Comparison of ENCODE assay signal across 8 cellular contexts in the genomic region with DNA sequence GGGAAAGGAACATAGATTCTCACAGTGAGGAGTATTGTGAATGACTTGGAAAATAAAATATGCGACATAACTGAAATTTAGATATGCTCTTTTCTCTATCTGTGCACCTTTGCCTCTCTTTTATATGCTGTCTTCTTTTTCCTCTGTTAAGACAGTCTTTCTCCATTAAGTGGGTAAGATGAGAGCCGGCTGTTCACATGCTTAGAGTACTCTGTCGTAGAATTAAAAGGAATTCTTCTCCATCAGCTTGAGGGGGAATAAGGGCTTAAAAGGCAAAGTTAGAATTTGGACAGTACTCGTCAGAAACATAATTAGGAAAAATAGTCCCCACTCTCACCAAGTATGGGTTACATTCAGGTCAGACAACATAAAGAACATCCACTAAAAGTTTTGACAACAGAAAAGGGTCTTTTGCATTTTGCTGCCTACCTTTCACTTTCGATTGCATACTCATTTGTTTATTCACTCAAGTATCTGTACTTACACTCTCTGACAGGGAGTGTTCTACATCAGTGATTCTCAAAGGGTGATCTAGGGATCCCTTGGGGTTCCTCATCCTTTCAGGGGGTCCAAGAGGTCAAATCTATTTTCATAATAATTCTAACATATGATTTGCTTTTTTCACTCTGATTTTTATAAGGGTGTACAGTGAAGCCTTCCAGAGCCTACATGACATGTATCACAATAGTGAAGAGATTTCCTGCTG. TPM values are rescaled to one million over a fixed set of nuclear protein-coding genes. Genes with fewer than 3 reads are reported as not detected.
DNase-seq lines count a peak whose midpoint lies in the region; ATAC-seq and TF ChIP-seq lines count a peak whose summit lies in the region.

No MANE protein-coding gene starts in this region.

- H3K4me3 ChIP-seq in IMR-90 (ENCODE audit: insufficient read depth, low read depth, low read length) (peak overlapping the region; percentile 41; the same call in 1 of the 2 replicates), adrenal gland (peak overlapping the region in 1 of 4 donors; percentile 35)

- no peak for DNase-seq in IMR-90
- DNase-seq in kidney tubule cell (ENCODE audit: low spot score), result peak; percentile 1
- DNase-seq in GF-D8 (lab: John Stamatoyannopoulos, UW), result no peak
- no peak for DNase-seq in GOT3 (lab: John Stamatoyannopoulos, UW)
- DNase-seq in adrenal gland, result no peak
- no peak for DNase-seq in endothelial cell (ENCODE audit: low spot score)

- in situ Hi-C loops in IMR-90 (cut with MboI; ENCODE audit: low sequenced_read_pairs), result no loop called here

- no peak overlapping the region for H2BK120ac ChIP-seq in IMR-90 (ENCODE audit: low read depth, low read length)

- no CpG with 5 or more reads among the region's 5 CpGs for WGBS in IMR-90 (ENCODE audit: extremely low coverage in 2 of 2, insufficient read length in 1 of 2), 2 experiments
- 51 to 61% (median 56%) methylated on average over 5 of the region's 5 CpGs for whole genome bisulfite sequencing in adrenal gland, 4 donors

- H3K36me3 ChIP-seq in IMR-90 (ENCODE audit: control insufficient read depth, insufficient read depth, low read length) (no peaks in the 10 kb centered on the region), adrenal gland (replicated peaks in 1 of 2) (no peaks in the 10 kb centered on the region)

- H3K27me3 ChIP-seq in IMR-90 (ENCODE audit: control insufficient read depth, insufficient read depth, low read length), result no peaks in the 10 kb centered on the region
- H3K27me3 ChIP-seq in adrenal gland, result no peaks in the 10 kb centered on the region

- ATAC-seq in GM18505 (IDR thresholded peaks at IDR 0.05; ENCODE audit: unreplicated experiment), result peak; percentile 94
- peak; percentile 96 for ATAC-seq in GM21528 (IDR thresholded peaks at IDR 0.05; ENCODE audit: low FRiP score, unreplicated experiment)
- peak; percentile 75 for ATAC-seq in IMR-90 (ENCODE audit: low read depth)

- no peak overlapping the region for H3K23ac ChIP-seq in IMR-90 (ENCODE audit: low read depth, low read length)

- TF ChIP-seq RAD21 in IMR-90 (IDR thresholded peaks at IDR 0.05; ENCODE audit: low read length), result no peak

- H3K79me1 ChIP-seq in IMR-90 (ENCODE audit: low read depth in 1 of 2, low read length in 2 of 2), result no peaks in the 10 kb centered on the region

- dilution Hi-C loops in IMR-90 (cut with HindIII; ENCODE audit: low sequenced_read_pairs, unreplicated experiment), result no loop called here

- H3K27ac ChIP-seq in IMR-90 (ENCODE audit: insufficient read depth, low read length), result no peak overlapping the region
- H3K27ac ChIP-seq in adrenal gland, result peak overlapping the region in 1 of 5 donors; percentile 10

- no peak overlapping the region for H3K4ac ChIP-seq in IMR-90 (ENCODE audit: low read depth, low read length)

- POLR2A ChIA-PET in IMR-90 (lab: Charles Lee; ENCODE audit: unreplicated experiment), result no interaction called here

- H3K4me3 Mint-ChIP-seq in endothelial cell (ENCODE audit: unreplicated experiment), result no peak overlapping the region

- H3K9me3 Mint-ChIP-seq in endothelial cell (ENCODE audit: unreplicated experiment), result no peaks in the 10 kb centered on the region

- H3K27me3 Mint-ChIP-seq in endothelial cell (ENCODE audit: unreplicated experiment), result peaks cover 1% of the 10 kb centered on the region

- no peaks in the 10 kb centered on the region for H3K9me1 ChIP-seq in IMR-90 (ENCODE audit: insufficient read depth, low read length)

- H3K27ac Mint-ChIP-seq in endothelial cell (ENCODE audit: unreplicated experiment), result no peak overlapping the region

- no peak overlapping the region for H2BK5ac ChIP-seq in IMR-90 (ENCODE audit: low read depth, low read length, poor library complexity, severe bottlenecking)

- no peak overlapping the region for H4K8ac ChIP-seq in IMR-90 (ENCODE audit: low read depth in 2 of 2, low read length in 2 of 2)

- no peak overlapping the region for H4K5ac ChIP-seq in IMR-90 (ENCODE audit: low read depth, low read length)

- CTCF ChIA-PET in IMR-90 (lab: Yijun Ruan, JAX), result interaction anchor here (1.2 kb wide), 1 partner anchor 64 kb away, joined by 3 read pairs; no protein-coding TSS in a partner anchor

- H4K20me1 ChIP-seq in IMR-90 (ENCODE audit: insufficient read depth, low read length), result no peaks in the 10 kb centered on the region

- peak overlapping the region; percentile 83 for H3K4me2 ChIP-seq in IMR-90 (ENCODE audit: low read depth, low read length)

- no peaks in the 10 kb centered on the region for H3K4me1 Mint-ChIP-seq in endothelial cell (ENCODE audit: unreplicated experiment)

- no peak overlapping the region for H2AK5ac ChIP-seq in IMR-90 (ENCODE audit: low read depth, low read length)

- no TSS peak for BruUV-seq in IMR-90 (replicated peaks; lab: Mats Ljungman, UMichigan)

- TF ChIP-seq CTCF in IMR-90 (conservative IDR thresholded peaks at IDR 0.05; ENCODE audit: low read depth, low read length) (no peak), adrenal gland (IDR thresholded peaks at IDR 0.05) (no peak), endothelial cell (IDR thresholded peaks at IDR 0.05; ENCODE audit: unreplicated experiment) (no peak)

- no peak for TF ChIP-seq POLR2A in GM18505 (IDR thresholded peaks at IDR 0.05; ENCODE audit: borderline replicate concordance, extremely low read depth, insufficient read depth, insufficient read length)
- TF ChIP-seq POLR2A in IMR-90 (IDR thresholded peaks at IDR 0.05; ENCODE audit: low read depth, low read length), result no peak
- no peak for TF ChIP-seq POLR2A in adrenal gland (IDR thresholded peaks at IDR 0.05)

- no peak overlapping the region for H3K18ac ChIP-seq in IMR-90 (ENCODE audit: low read depth, low read length)

- H3K9ac ChIP-seq in IMR-90 (ENCODE audit: low read depth, low read length), result no peak overlapping the region

- no peak overlapping the region for H3K14ac ChIP-seq in IMR-90 (replicated peaks; ENCODE audit: low read depth, low read length)

- H3K9me3 ChIP-seq in IMR-90 (ENCODE audit: control insufficient read depth, insufficient read depth, low read length), result no peaks in the 10 kb centered on the region
- H3K9me3 ChIP-seq in adrenal gland (replicated peaks in 1 of 3), result no peaks in the 10 kb centered on the region

- H4K91ac ChIP-seq in IMR-90 (ENCODE audit: insufficient read depth, low read depth, low read length), result no peak overlapping the region

- intact Hi-C loops in IMR-90 (cut with micrococcal nuclease) (no loop called here), adrenal gland (cut with DNase I) (no loop called here)

- no peak overlapping the region for H2AFZ ChIP-seq in IMR-90 (replicated peaks; ENCODE audit: low read length, poor library complexity)

- H2BK20ac ChIP-seq in IMR-90 (ENCODE audit: low read depth, low read length), result no peak overlapping the region

- H2BK15ac ChIP-seq in IMR-90 (ENCODE audit: low read depth, low read length), result no peak overlapping the region

- H3K36me3 Mint-ChIP-seq in endothelial cell (ENCODE audit: low read depth, unreplicated experiment), result no peaks in the 10 kb centered on the region

- H3K56ac ChIP-seq in IMR-90 (ENCODE audit: extremely low read depth, insufficient read depth, low read length), result no peak overlapping the region

- H2AK9ac ChIP-seq in IMR-90 (replicated peaks; ENCODE audit: low read depth, low read length, poor library complexity), result no peak overlapping the region

- H3K4me1 ChIP-seq in IMR-90 (ENCODE audit: control insufficient read depth, insufficient read depth, low read length), result no peaks in the 10 kb centered on the region
- no peaks in the 10 kb centered on the region for H3K4me1 ChIP-seq in adrenal gland (replicated peaks in 1 of 2)

TF ChIP-seq in IMR-90, 13 proteins besides CTCF, POLR2A, EP300 and RAD21:
- TF ChIP-seq CHD1 (IDR thresholded peaks at IDR 0.05; ENCODE audit: low read depth, low read length) (no peak), FOS (IDR thresholded peaks at IDR 0.05; ENCODE audit: low read depth, low read length) (no peak), NFE2L2 (IDR thresholded peaks at IDR 0.05; ENCODE audit: low read depth, low read length) (no peak), SMC3 (IDR thresholded peaks at IDR 0.05; ENCODE audit: low read depth, low read length) (no peak), BHLHE40 (IDR thresholded peaks at IDR 0.05; ENCODE audit: low read depth, low read length) (no peak), RFX5 (IDR thresholded peaks at IDR 0.05; ENCODE audit: low read depth, low read length) (no peak), CEBPB (IDR thresholded peaks at IDR 0.05; ENCODE audit: low read depth, low read length) (no peak), MAZ (IDR thresholded peaks at IDR 0.05; ENCODE audit: borderline replicate concordance, low read depth, low read length) (no peak), MAFK (IDR thresholded peaks at IDR 0.05; ENCODE audit: low read depth, low read length) (no peak), MXI1 (IDR thresholded peaks at IDR 0.05; ENCODE audit: borderline replicate concordance, low read depth, low read length) (no peak), ELK1 (IDR thresholded peaks at IDR 0.05; ENCODE audit: borderline replicate concordance, low read depth, low read length) (no peak), USF2 (IDR thresholded peaks at IDR 0.05; ENCODE audit: low read depth, low read length) (no peak)

RNA-seq across cellular contexts. Expression of gene ARHGAP15, which starts 48.0 kb away (rescaled TPM):
- total RNA-seq in IMR-90 (2012; rRNA removed), result not detected in 2 replicates
- polyA plus RNA-seq in IMR-90 (2012; rRNA removed), result not detected in 2 replicates
- not detected in 2 replicates for polyA plus RNA-seq in IMR-90 (2012; cell fraction: cytosol; rRNA removed)
- not detected in 2 replicates for polyA plus RNA-seq in IMR-90 (2012; cell fraction: nucleus; rRNA removed; ENCODE audit: low replicate concordance)
- 10 to 100 TPM in 5 of 8 donors, 1 to 10 TPM in 3; 4.7 to 33.8 (median 10.6) TPM for total RNA-seq in adrenal gland
- polyA plus RNA-seq in adrenal gland, result 10 to 100 TPM in 1 of 3 donors, 1 to 10 TPM in 2; 7.5 to 13.0 (median 8.3) TPM
- total RNA-seq in endothelial cell (ENCODE audit: unreplicated experiment), result not detected
